1 cellular context compared by ENCODE assay signal in genomic region chr18:32372381-32373061, GRCh38.
A peak's percentile ranks its signal among the peaks of the same experiment; 100 is the strongest.
TF ChIP-seq lines count a peak whose summit lies in the region.

No MANE protein-coding gene starts in this region.

TF ChIP-seq in HepG2, 621 proteins besides CTCF, POLR2A, EP300 and RAD21 (continued from another document and continues in another):
- peak; percentile 89 for TF ChIP-seq PAXIP1 (CRISPR knock-in tag; conservative IDR thresholded peaks at IDR 0.05)
- peak; percentile 57 for TF ChIP-seq GATAD1 (CRISPR knock-in tag; IDR thresholded peaks at IDR 0.05)
- TF ChIP-seq CEBPG (CRISPR knock-in tag; IDR thresholded peaks at IDR 0.05): peak; percentile 94
- no peak for TF ChIP-seq ZNF687 (CRISPR knock-in tag; IDR thresholded peaks at IDR 0.05)
- no peak for TF ChIP-seq SP2 (CRISPR knock-in tag; IDR thresholded peaks at IDR 0.05)
- no peak; the same call in 1 of the 2 replicates for TF ChIP-seq SAFB2 (CRISPR knock-in tag; IDR thresholded peaks at IDR 0.05; ENCODE audit: borderline replicate concordance, low read depth)
- TF ChIP-seq MEIS2 (CRISPR knock-in tag; IDR thresholded peaks at IDR 0.05): peak; percentile 85
- peak; percentile 33; the same call in 1 of the 2 replicates for TF ChIP-seq ZFY (CRISPR knock-in tag; IDR thresholded peaks at IDR 0.05)
- TF ChIP-seq ZNF205 (CRISPR knock-in tag; IDR thresholded peaks at IDR 0.05): no peak; the same call in 1 of the 2 replicates
- peak; percentile 63 for TF ChIP-seq XRCC5 (optimal IDR thresholded peaks at IDR 0.05; ENCODE audit: low read length)
- TF ChIP-seq ZNF615 (CRISPR knock-in tag; IDR thresholded peaks at IDR 0.05; ENCODE audit: borderline replicate concordance): no peak
- TF ChIP-seq HNF4G (IDR thresholded peaks at IDR 0.05; ENCODE audit: borderline replicate concordance, low read depth, low read length): no peak
- TF ChIP-seq HNF4G (CRISPR knock-in tag; IDR thresholded peaks at IDR 0.05; ENCODE audit: borderline replicate concordance, low read depth): 0 out of 2 replicates have a peak, but pooled peaks have one; percentile 55
- TF ChIP-seq ZNF782 (CRISPR knock-in tag; IDR thresholded peaks at IDR 0.05; ENCODE audit: borderline replicate concordance): no peak
- no peak for TF ChIP-seq ZNF776 (CRISPR knock-in tag; IDR thresholded peaks at IDR 0.05)
- TF ChIP-seq RXRA (CRISPR knock-in tag; IDR thresholded peaks at IDR 0.05): peak; percentile 64; the same call in 1 of the 2 replicates
- TF ChIP-seq KLF16 (CRISPR knock-in tag; IDR thresholded peaks at IDR 0.05): peak in 1 of 2 experiments; percentile 81; a peak in 2 of 4 replicates
- TF ChIP-seq TBX3 (IDR thresholded peaks at IDR 0.05; ENCODE audit: borderline replicate concordance): no peak
- 0 out of 2 replicates have a peak, but pooled peaks have one; percentile 21 for TF ChIP-seq KLF9 (CRISPR knock-in tag; IDR thresholded peaks at IDR 0.05; ENCODE audit: low read depth)
- 0 out of 2 replicates have a peak, but pooled peaks have one; percentile 26 for TF ChIP-seq POGK (CRISPR knock-in tag; conservative IDR thresholded peaks at IDR 0.05)
- no peak for TF ChIP-seq ZNF296 (CRISPR knock-in tag; conservative IDR thresholded peaks at IDR 0.05)
- 0 out of 2 replicates have a peak, but pooled peaks have one; percentile 38 for TF ChIP-seq DNMT3B (CRISPR knock-in tag; conservative IDR thresholded peaks at IDR 0.05)
- TF ChIP-seq NFATC3 (CRISPR knock-in tag; IDR thresholded peaks at IDR 0.05): no peak
- peak; percentile 87 for TF ChIP-seq GATAD2A (CRISPR knock-in tag; IDR thresholded peaks at IDR 0.05)
- no peak for TF ChIP-seq KLF15 (CRISPR knock-in tag; IDR thresholded peaks at IDR 0.05; ENCODE audit: borderline replicate concordance)
- TF ChIP-seq TCF7 (IDR thresholded peaks at IDR 0.05; ENCODE audit: low read depth): peak; percentile 39; the same call in 1 of the 2 replicates
- TF ChIP-seq PITX1 (CRISPR knock-in tag; IDR thresholded peaks at IDR 0.05): peak; percentile 71; the same call in 1 of the 2 replicates
- no peak for TF ChIP-seq NONO (IDR thresholded peaks at IDR 0.05)
- peak; percentile 35; the same call in 1 of the 2 replicates for TF ChIP-seq NONO (CRISPR knock-in tag; conservative IDR thresholded peaks at IDR 0.05)
- TF ChIP-seq ATF1 (CRISPR knock-in tag; IDR thresholded peaks at IDR 0.05): peak; percentile 88
- peak; percentile 54; the same call in 1 of the 2 replicates for TF ChIP-seq PRDM10 (CRISPR knock-in tag; IDR thresholded peaks at IDR 0.05; ENCODE audit: low read depth)
- no peak for TF ChIP-seq U2AF1 (optimal IDR thresholded peaks at IDR 0.05; ENCODE audit: low read depth, low read length)
- 0 out of 2 replicates have a peak, but pooled peaks have one; percentile 73 for TF ChIP-seq ZNF275 (CRISPR knock-in tag; IDR thresholded peaks at IDR 0.05; ENCODE audit: borderline replicate concordance)
- TF ChIP-seq FOXO1 (CRISPR knock-in tag; IDR thresholded peaks at IDR 0.05): peak; percentile 68; the same call in 1 of the 2 replicates
- TF ChIP-seq HMG20B (CRISPR knock-in tag; conservative IDR thresholded peaks at IDR 0.05): peak; percentile 65; the same call in 1 of the 2 replicates
- TF ChIP-seq RCOR2 (CRISPR knock-in tag; IDR thresholded peaks at IDR 0.05): peak; percentile 64
- TF ChIP-seq ZIK1 (CRISPR knock-in tag; IDR thresholded peaks at IDR 0.05; ENCODE audit: borderline replicate concordance, low read depth): no peak
- peak; percentile 93 for TF ChIP-seq ZBTB34 (CRISPR knock-in tag; IDR thresholded peaks at IDR 0.05)
- no peak for TF ChIP-seq ATF5 (CRISPR knock-in tag; IDR thresholded peaks at IDR 0.05; ENCODE audit: low read depth)
- TF ChIP-seq TBX2 (CRISPR knock-in tag; IDR thresholded peaks at IDR 0.05; ENCODE audit: borderline replicate concordance): peak; percentile 92
- TF ChIP-seq FOXA1 (IDR thresholded peaks at IDR 0.05): no peak
- TF ChIP-seq FOXA1 (CRISPR knock-in tag; IDR thresholded peaks at IDR 0.05): peak; percentile 79
- peak; percentile 88; the same call in 1 of the 2 replicates for TF ChIP-seq GFI1 (CRISPR knock-in tag; IDR thresholded peaks at IDR 0.05; ENCODE audit: borderline replicate concordance)
- TF ChIP-seq IRX3 (CRISPR knock-in tag; IDR thresholded peaks at IDR 0.05; ENCODE audit: borderline replicate concordance, low read depth): no peak
- no peak for TF ChIP-seq SRF (IDR thresholded peaks at IDR 0.05; ENCODE audit: low read depth, low read length)
- TF ChIP-seq ZNF574 (CRISPR knock-in tag; IDR thresholded peaks at IDR 0.05): peak; percentile 58
